30 cellular contexts compared by ENCODE assay signal in the genomic region with DNA sequence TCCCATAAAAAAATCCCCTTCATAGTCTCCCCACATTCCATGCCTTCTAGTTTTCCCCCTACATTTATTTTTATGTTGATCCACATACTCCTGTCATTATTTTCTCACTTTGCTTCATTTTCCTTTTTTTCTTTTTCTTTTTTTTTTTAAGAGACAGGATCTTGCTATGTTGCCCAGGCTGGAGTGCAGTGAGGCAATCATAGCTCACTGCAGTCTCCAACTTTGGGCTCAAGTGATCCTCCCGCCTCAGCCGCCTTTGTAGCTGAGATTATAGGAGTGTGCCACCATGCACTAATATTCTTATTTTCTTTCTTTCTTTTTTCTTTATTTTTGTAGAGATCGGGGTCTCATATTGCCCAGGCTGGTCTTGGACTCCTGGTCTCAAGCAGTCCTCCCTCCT.
"Had no signal": no experiment of that assay in that cellular context is flagged by ENCODE, and none has a peak within 500 bp of the region (broad histone marks: within the 10 kb centered on the region; RNA-seq: fewer than 3 reads in every experiment).

No MANE protein-coding gene starts in this region.

- H3K36me3 ChIP-seq: ascending aorta, breast epithelium, cardiac muscle cell, WERI-Rb-1 had no signal

- H3K4me3 Mint-ChIP-seq: activated CD4-positive, alpha-beta memory T cell treated with anti-CD3 and anti-CD28 coated beads for 36 hours; activated CD4-positive, alpha-beta T cell treated with anti-CD3 and anti-CD28 coated beads for 36 hours; activated CD4-positive, alpha-beta T cell treated with anti-CD3 and anti-CD28 coated beads, Interleukin-2, amount 10 ng/mL, durations not matched to agents 24 days and 14 days; activated CD8-positive, alpha-beta memory T cell treated with anti-CD3 and anti-CD28 coated beads, Interleukin-2, amount 10 ng/mL, durations not matched to agents 7 days and 5 days; activated CD8-positive, alpha-beta T cell treated with anti-CD3 and anti-CD28 coated beads, Interleukin-2, amount 10 ng/mL, durations not matched to agents 7 days and 5 days; activated naive CD8-positive, alpha-beta T cell treated with anti-CD3 and anti-CD28 coated beads, Interleukin-2, amount 10 ng/mL, durations not matched to agents 7 days and 5 days; activated T-helper 17 cell treated with anti-CD3 and anti-CD28 coated beads, Interleukin-2, amount 50 U/mL, for 72 hours; brain; T-helper 17 cell; T-helper 2 cell treated with Interferon-gamma antibody and Interleukin-4, amounts not matched to agents 5 μg/mL and 100 μg/mL, for 36 hours had no signal

- H3K4me1 ChIP-seq: ascending aorta, breast epithelium had no signal

- H3K9me3 Mint-ChIP-seq: activated CD4-positive, alpha-beta T cell treated with anti-CD3 and anti-CD28 coated beads, Interleukin-2, amount 10 ng/mL, durations not matched to agents 24 days and 14 days; activated naive CD8-positive, alpha-beta T cell treated with anti-CD3 and anti-CD28 coated beads, Interleukin-2, amount 10 ng/mL, durations not matched to agents 7 days and 5 days; activated T-helper 17 cell treated with anti-CD3 and anti-CD28 coated beads, Interleukin-2, amount 50 U/mL, for 72 hours; T-helper 2 cell treated with Interferon-gamma antibody and Interleukin-4, amounts not matched to agents 5 μg/mL and 100 μg/mL, for 36 hours had no signal

- H3K27me3 Mint-ChIP-seq: activated CD4-positive, alpha-beta memory T cell treated with anti-CD3 and anti-CD28 coated beads for 36 hours; activated CD4-positive, alpha-beta T cell treated with anti-CD3 and anti-CD28 coated beads for 36 hours; activated CD4-positive, alpha-beta T cell treated with anti-CD3 and anti-CD28 coated beads, Interleukin-2, amount 10 ng/mL, durations not matched to agents 24 days and 14 days; activated CD8-positive, alpha-beta memory T cell treated with anti-CD3 and anti-CD28 coated beads, Interleukin-2, amount 10 ng/mL, durations not matched to agents 7 days and 5 days; activated naive CD8-positive, alpha-beta T cell treated with anti-CD3 and anti-CD28 coated beads, Interleukin-2, amount 10 ng/mL, durations not matched to agents 7 days and 5 days; activated T-helper 17 cell treated with anti-CD3 and anti-CD28 coated beads, Interleukin-2, amount 50 U/mL, for 72 hours; T-helper 17 cell had no signal

- H3K27ac ChIP-seq: ascending aorta, breast epithelium, cardiac muscle cell, coronary artery, WERI-Rb-1 had no signal

- H3K9me3 ChIP-seq: ascending aorta, breast epithelium had no signal

- H3K4me3 ChIP-seq: ascending aorta, breast epithelium, cardiac muscle cell, coronary artery had no signal

- H3K27ac Mint-ChIP-seq: activated CD4-positive, alpha-beta memory T cell treated with anti-CD3 and anti-CD28 coated beads for 36 hours; activated CD4-positive, alpha-beta T cell treated with anti-CD3 and anti-CD28 coated beads for 36 hours; activated CD4-positive, alpha-beta T cell treated with anti-CD3 and anti-CD28 coated beads, Interleukin-2, amount 10 ng/mL, durations not matched to agents 24 days and 14 days; activated CD8-positive, alpha-beta memory T cell treated with anti-CD3 and anti-CD28 coated beads, Interleukin-2, amount 10 ng/mL, durations not matched to agents 7 days and 5 days; activated CD8-positive, alpha-beta T cell treated with anti-CD3 and anti-CD28 coated beads, Interleukin-2, amount 10 ng/mL, durations not matched to agents 7 days and 5 days; activated naive CD8-positive, alpha-beta T cell treated with anti-CD3 and anti-CD28 coated beads, Interleukin-2, amount 10 ng/mL, durations not matched to agents 7 days and 5 days; activated T-helper 17 cell treated with anti-CD3 and anti-CD28 coated beads, Interleukin-2, amount 50 U/mL, for 72 hours; brain; T-helper 17 cell; T-helper 2 cell treated with Interferon-gamma antibody and Interleukin-4, amounts not matched to agents 5 μg/mL and 100 μg/mL, for 36 hours had no signal

- H3K27me3 ChIP-seq: ascending aorta, breast epithelium, cardiac muscle cell had no signal

- DNase-seq: activated CD4-positive, alpha-beta memory T cell treated with anti-CD3 and anti-CD28 coated beads for 36 hours; activated CD4-positive, alpha-beta T cell treated with anti-CD3 and anti-CD28 coated beads for 36 hours; activated CD4-positive, alpha-beta T cell treated with anti-CD3 and anti-CD28 coated beads, Interleukin-2, amount 10 ng/mL, durations not matched to agents 24 days and 14 days; activated CD4-positive, CD25-positive, alpha-beta regulatory T cell; activated CD4-positive, CD25-positive, alpha-beta regulatory T cell treated with anti-CD3 and anti-CD28 coated beads, Interleukin-2, amount 50 U/mL, for 72 hours; activated CD8-positive, alpha-beta memory T cell treated with anti-CD3 and anti-CD28 coated beads, Interleukin-2, amount 10 ng/mL, durations not matched to agents 7 days and 5 days; activated CD8-positive, alpha-beta memory T cell treated with anti-CD3 and anti-CD28 coated beads, Interleukin-2, amount 50 U/mL, for 4 hours; activated CD8-positive, alpha-beta T cell treated with anti-CD3 and anti-CD28 coated beads, Interleukin-2, amount 10 ng/mL, durations not matched to agents 7 days and 5 days; activated effector memory CD4-positive, alpha-beta T cell treated with Interleukin-2 at 50 U/mL for 16 hours; activated gamma-delta T cell treated with Interleukin-2 at 50 U/mL for 16 hours; activated naive CD4-positive, alpha-beta T cell treated with Interleukin-2 at 50 U/mL for 16 hours; activated naive CD8-positive, alpha-beta T cell treated with anti-CD3 and anti-CD28 coated beads, Interleukin-2, amount 10 ng/mL, durations not matched to agents 7 days and 5 days; activated T-cell treated with anti-CD3 and anti-CD28 coated beads, Interleukin-2, amount 50 U/mL, for 1 hour; central memory CD4-positive, alpha-beta T cell; dermis blood vessel endothelial cell; effector CD4-positive, alpha-beta T cell; foreskin fibroblast; head of caudate nucleus; hippocampal formation; T-helper 1 cell; T-helper 17 cell; T1000; WERI-Rb-1 had no signal
